ENCODE assay signal across 12 cellular contexts in the genomic region with DNA sequence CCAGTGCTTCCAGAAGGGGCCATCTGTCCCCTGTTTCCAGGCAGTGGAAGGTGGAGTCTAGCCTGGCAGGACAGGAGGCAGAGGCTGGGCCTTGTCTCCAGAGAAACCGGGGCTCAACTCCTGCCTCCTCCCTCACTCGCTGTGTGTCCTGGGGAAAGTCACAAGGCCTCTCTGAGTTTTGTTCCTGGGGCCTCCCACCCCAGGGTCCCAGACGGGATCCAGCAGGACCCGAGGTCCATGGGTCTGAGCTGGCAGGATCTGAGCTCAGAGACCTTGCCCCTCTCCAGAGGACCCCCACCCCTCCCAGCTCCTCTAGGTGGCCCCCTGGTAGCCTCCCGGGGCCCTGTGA.
DNase-seq lines count a peak whose midpoint lies in the region; ATAC-seq and TF ChIP-seq lines count a peak whose summit lies in the region.
"Had no signal": no experiment of that assay in that cellular context is flagged by ENCODE, and none has a peak within 500 bp of the region (broad histone marks: within the 10 kb centered on the region; RNA-seq: fewer than 3 reads in every experiment).

No MANE protein-coding gene starts in this region.

- H4K20me1 ChIP-seq in SK-N-SH (ENCODE audit: insufficient read depth): no peaks in the 10 kb centered on the region

- no peak overlapping the region; the same call in 1 of the 2 replicates for H3K4me2 ChIP-seq in SK-N-SH
- H3K4me2 ChIP-seq: hepatocyte had no signal

- TF ChIP-seq RAD21 in SK-N-SH (IDR thresholded peaks at IDR 0.05; ENCODE audit: low read length): no peak

- TF ChIP-seq POLR2A in breast epithelium (IDR thresholded peaks at IDR 0.05): no peak

- intact Hi-C loops in breast epithelium (cut with DNase I; ENCODE audit: low total_unique reads): no loop called here
- intact Hi-C loops in lower lobe of right lung (cut with DNase I): no loop called here
- intact Hi-C loops in upper lobe of right lung (cut with DNase I): no loop called here

- POLR2A ChIA-PET in SK-N-SH (lab: Yijun Ruan, JAX): interaction anchor here (0.8 to 2.0 kb wide), 3 partner anchors 28 to 215 kb away, joined by 3 to 11 read pairs (median 6); partner anchors contain the start of genes ADAM17 and YWHAQ

- no peaks in the 10 kb centered on the region for H3K79me2 ChIP-seq in SK-N-SH (ENCODE audit: insufficient read depth)
- H3K79me2 ChIP-seq: hepatocyte had no signal

- DNase-seq in SK-N-SH (no peak), breast epithelium (ENCODE audit: low spot score in 2 of 2) (no peak), lower lobe of right lung (no peak), upper lobe of right lung (no peak), NCI-H446 (lab: John Stamatoyannopoulos, UW) (no peak)
- DNase-seq: KG1 had no signal

- WGBS in SK-N-SH (ENCODE audit: low lambda C conversion rate): 86% methylated on average over 5 of the region's 5 CpGs

- no peak overlapping the region for H2AFZ ChIP-seq in SK-N-SH (ENCODE audit: low read depth)
- H2AFZ ChIP-seq: hepatocyte had no signal

- no peak for ATAC-seq in SK-N-SH treated with all-trans-retinoic acid at 6 μM for 48 hours
- ATAC-seq in lower lobe of right lung: peak in 1 of 2 donors; percentile 10
- no peak for ATAC-seq in upper lobe of right lung
- no peak for ATAC-seq in GM19324 (IDR thresholded peaks at IDR 0.05; ENCODE audit: low FRiP score, unreplicated experiment)
- no peak for ATAC-seq in HG02588 (IDR thresholded peaks at IDR 0.05; ENCODE audit: unreplicated experiment)

- TF ChIP-seq EP300 in SK-N-SH (IDR thresholded peaks at IDR 0.05; ENCODE audit: borderline replicate concordance in 1 of 2, low read depth in 1 of 2, low read length in 1 of 2): no peak

- CTCF ChIA-PET in SK-N-SH (lab: Yijun Ruan, JAX): interaction anchor here (0.6 to 6.3 kb wide), 37 partner anchors 10 to 325 kb away, joined by 3 to 101 read pairs (median 4); partner anchors contain the start of genes ADAM17, GRHL1, TAF1B and YWHAQ

- TF ChIP-seq CTCF in SK-N-SH (IDR thresholded peaks at IDR 0.05): no peak
- TF ChIP-seq CTCF in breast epithelium (IDR thresholded peaks at IDR 0.05): no peak
- no peak for TF ChIP-seq CTCF in lower lobe of right lung (IDR thresholded peaks at IDR 0.05)
- TF ChIP-seq CTCF in upper lobe of right lung (IDR thresholded peaks at IDR 0.05): no peak

- H3K9me3 ChIP-seq in SK-N-SH (no peaks in the 10 kb centered on the region), breast epithelium (no peaks in the 10 kb centered on the region), lower lobe of right lung (no peaks in the 10 kb centered on the region), upper lobe of right lung (no peaks in the 10 kb centered on the region)
- H3K9me3 ChIP-seq: adrenal gland, transverse colon had no signal

- H3K9me2 ChIP-seq in SK-N-SH: no peaks in the 10 kb centered on the region

- H3K4me1 ChIP-seq in SK-N-SH (ENCODE audit: control insufficient read depth in 1 of 2, insufficient read depth in 2 of 2, low read depth in 1 of 2, low read length in 1 of 2): peaks cover 5 to 31% of the 10 kb centered on the region in 2 experiments; a peak in 2 of 4 replicates
- peaks cover 7 to 10% of the 10 kb centered on the region in 2 donors for H3K4me1 ChIP-seq in breast epithelium
- H3K4me1 ChIP-seq in lower lobe of right lung: peaks cover 29% of the 10 kb centered on the region
- peaks cover 18% of the 10 kb centered on the region for H3K4me1 ChIP-seq in upper lobe of right lung
- H3K4me1 ChIP-seq: adrenal gland had no signal

- H3K27me3 ChIP-seq in SK-N-SH (ENCODE audit: insufficient read depth) (no peaks in the 10 kb centered on the region), breast epithelium (no peaks in the 10 kb centered on the region), lower lobe of right lung (ENCODE audit: low read depth) (no peaks in the 10 kb centered on the region), upper lobe of right lung (no peaks in the 10 kb centered on the region)
- H3K27me3 ChIP-seq: adrenal gland, hepatocyte, transverse colon had no signal

- peak overlapping the region in 1 of 2 experiments; percentile 28; a peak in 1 of 4 replicates for H3K27ac ChIP-seq in SK-N-SH (ENCODE audit: low read depth in 2 of 2, low read length in 1 of 2)
- H3K27ac ChIP-seq in breast epithelium: peak overlapping the region; percentile 17 to 68
- peak overlapping the region; percentile 57 for H3K27ac ChIP-seq in lower lobe of right lung
- peak overlapping the region; percentile 66 for H3K27ac ChIP-seq in upper lobe of right lung
- H3K27ac ChIP-seq: adrenal gland, hepatocyte, transverse colon had no signal

- no peaks in the 10 kb centered on the region for H3K36me3 ChIP-seq in SK-N-SH (replicated peaks in 1 of 2; ENCODE audit: control insufficient read depth in 1 of 2, insufficient read depth in 2 of 2, low read length in 1 of 2)
- no peaks in the 10 kb centered on the region for H3K36me3 ChIP-seq in breast epithelium
- no peaks in the 10 kb centered on the region for H3K36me3 ChIP-seq in lower lobe of right lung
- no peaks in the 10 kb centered on the region for H3K36me3 ChIP-seq in upper lobe of right lung
- H3K36me3 ChIP-seq: adrenal gland, transverse colon had no signal

- H3F3A ChIP-seq in SK-N-SH (replicated peaks; ENCODE audit: insufficient read depth): no peaks in the 10 kb centered on the region

- H3K4me3 ChIP-seq in SK-N-SH (ENCODE audit: low read depth in 2 of 2, low read length in 1 of 2) (no peak overlapping the region), breast epithelium (peak overlapping the region in 1 of 3 donors; percentile 51), lower lobe of right lung (no peak overlapping the region), upper lobe of right lung (no peak overlapping the region)
- H3K4me3 ChIP-seq: adrenal gland, hepatocyte, transverse colon had no signal

- H3K9ac ChIP-seq in SK-N-SH: peak overlapping the region; percentile 15; the same call in 1 of the 2 replicates

TF ChIP-seq in SK-N-SH, 30 proteins besides CTCF, POLR2A, EP300 and RAD21:
- TF ChIP-seq SMC3 (IDR thresholded peaks at IDR 0.05; ENCODE audit: low read depth, low read length) (no peak), SIN3A (IDR thresholded peaks at IDR 0.05; ENCODE audit: borderline replicate concordance, low read depth, low read length) (no peak), POLR2AphosphoS5 (IDR thresholded peaks at IDR 0.05; ENCODE audit: low read depth, low read length) (no peak), RXRA (IDR thresholded peaks at IDR 0.05; ENCODE audit: borderline replicate concordance, low read depth) (no peak), TAF1 (IDR thresholded peaks at IDR 0.05; ENCODE audit: borderline replicate concordance, low read depth, low read length) (no peak)

TF ChIP-seq in SK-N-SH treated with all-trans-retinoic acid at 6 μM for 48 hours, 23 proteins besides CTCF, POLR2A, EP300 and RAD21:
- TF ChIP-seq RARB (CRISPR knock-in tag; IDR thresholded peaks at IDR 0.05) (no peak), ZC3H10 (CRISPR knock-in tag; IDR thresholded peaks at IDR 0.05) (no peak), ESRRG (CRISPR knock-in tag; IDR thresholded peaks at IDR 0.05) (no peak), PATZ1 (CRISPR knock-in tag; IDR thresholded peaks at IDR 0.05; ENCODE audit: borderline replicate concordance) (no peak), ZFP30 (CRISPR knock-in tag; IDR thresholded peaks at IDR 0.05) (no peak), TCF4 (CRISPR knock-in tag; IDR thresholded peaks at IDR 0.05; ENCODE audit: borderline replicate concordance) (no peak), SNAI2 (CRISPR knock-in tag; IDR thresholded peaks at IDR 0.05) (no peak)
